ENCODE assay signal across 12 cellular contexts in genomic region chr9:90805006-90805993, GRCh38. TPM values are rescaled to one million over a fixed set of nuclear protein-coding genes. Genes with fewer than 3 reads are reported as not detected.
DNase-seq lines count a peak whose midpoint lies in the region; ATAC-seq, FAIRE-seq and TF ChIP-seq lines count a peak whose summit lies in the region.
"Had no signal": no experiment of that assay in that cellular context is flagged by ENCODE, and none has a peak within 500 bp of the region (broad histone marks: within the 10 kb centered on the region; RNA-seq: fewer than 3 reads in every experiment).

No MANE protein-coding gene starts in this region.

- CTCF ChIA-PET in HEK293 (lab: Yijun Ruan, JAX), result interaction anchor here (1.0 kb wide), 1 partner anchor 110 kb away, joined by 3 read pairs; no protein-coding TSS in a partner anchor

- no peak overlapping the region for H2AFZ ChIP-seq in SU-DHL-6 (ENCODE audit: low read depth, low read length, severe bottlenecking)

- H3K27ac ChIP-seq in HEK293 (ENCODE audit: extremely low read depth, low read depth, low read length), result peak overlapping the region; percentile 9; the same call in 1 of the 2 replicates
- H3K27ac ChIP-seq in SU-DHL-6 (ENCODE audit: low read depth, low read length), result peak overlapping the region; percentile 91
- H3K27ac ChIP-seq in small intestine (ENCODE audit: low read depth in 1 of 2, low read length in 1 of 2), result no peak overlapping the region
- no peak overlapping the region for H3K27ac ChIP-seq in substantia nigra (ENCODE audit: low read depth, low read length, poor library complexity, severe bottlenecking)
- H3K27ac ChIP-seq: psoas muscle, tibial nerve had no signal

- H3K27me3 ChIP-seq in SU-DHL-6 (ENCODE audit: low read length) (no peaks in the 10 kb centered on the region), small intestine (ENCODE audit: control insufficient read depth in 2 of 2, insufficient read depth in 2 of 2, low read length in 2 of 2) (no peaks in the 10 kb centered on the region)

- ATAC-seq in Right ventricle myocardium superior (ENCODE audit: poor library complexity) (no peak), GM18498 (IDR thresholded peaks at IDR 0.05; ENCODE audit: unreplicated experiment) (no peak)
- ATAC-seq: psoas muscle had no signal

- H3K9ac ChIP-seq in SU-DHL-6 (ENCODE audit: low read length), result peak overlapping the region; percentile 90

- peaks cover 39% of the 10 kb centered on the region for H3F3A ChIP-seq in SU-DHL-6 (ENCODE audit: insufficient read depth)

- WGBS in small intestine, 3 donors, result 57 to 65% (median 60%) methylated on average over 6 of the region's 6 CpGs

- peaks cover 0 to 3% of the 10 kb centered on the region in 2 experiments; a peak in 1 of 3 replicates for H3K36me3 ChIP-seq in HEK293 (ENCODE audit: control insufficient read depth in 2 of 2, insufficient read depth in 1 of 2, low read length in 2 of 2)
- H3K36me3 ChIP-seq in SU-DHL-6 (ENCODE audit: low read length), result no peaks in the 10 kb centered on the region
- peaks cover 0 to 2% of the 10 kb centered on the region in 2 donors for H3K36me3 ChIP-seq in small intestine (ENCODE audit: control insufficient read depth in 2 of 2, insufficient read depth in 2 of 2, low read length in 2 of 2)
- H3K36me3 ChIP-seq: tibial nerve had no signal

- H3K79me2 ChIP-seq in SU-DHL-6 (ENCODE audit: insufficient read depth, low read length), result peaks cover 77% of the 10 kb centered on the region

- TF ChIP-seq CTCF in HEK293 (tag by site-specific recombination; IDR thresholded peaks at IDR 0.05) (no peak), SU-DHL-6 (IDR thresholded peaks at IDR 0.05; ENCODE audit: insufficient read depth, low read length, poor library complexity, severe bottlenecking) (no peak)

- H3K4me2 ChIP-seq in SU-DHL-6 (ENCODE audit: low read depth, low read length, poor library complexity, severe bottlenecking), result peak overlapping the region; percentile 77

- POLR2A ChIA-PET in HEK293 (lab: Yijun Ruan, JAX), result no interaction called here

- DNase-seq in NCI-H2029 treated with DMSO at 0.1 percent for 48 hours (lab: John Stamatoyannopoulos, UW) (peak; percentile 74), small intestine (peak; percentile 37), Right ventricle myocardium superior (no peak), substantia nigra (lab: John Stamatoyannopoulos, UW) (no peak)
- DNase-seq: activated CD4-positive, alpha-beta memory T cell treated with anti-CD3 and anti-CD28 coated beads, Interleukin-2, amount 10 ng/mL, durations not matched to agents 7 days and 5 days; mammary epithelial cell; psoas muscle had no signal

- no peaks in the 10 kb centered on the region for H3K9me3 ChIP-seq in HEK293 (ENCODE audit: control insufficient read depth, insufficient read depth, low read depth, low read length)
- no peaks in the 10 kb centered on the region for H3K9me3 ChIP-seq in SU-DHL-6 (ENCODE audit: insufficient read depth, low read length)
- H3K9me3 ChIP-seq in small intestine (ENCODE audit: control insufficient read depth, low read depth), result no peaks in the 10 kb centered on the region
- H3K9me3 ChIP-seq: psoas muscle, tibial nerve had no signal

- H3K4me1 ChIP-seq in HEK293 (ENCODE audit: control insufficient read depth, insufficient read depth, low read length) (peaks cover 13% of the 10 kb centered on the region), small intestine (ENCODE audit: control insufficient read depth in 2 of 2, insufficient read depth in 1 of 2, low read depth in 1 of 2, low read length in 1 of 2) (peaks cover 0 to 8% of the 10 kb centered on the region in 2 donors)

- no peak for FAIRE-seq in small intestine (lab: Jason Lieb, UNC)

- H3K4me3 ChIP-seq in HEK293 (ENCODE audit: low read depth, low read length), result no peak overlapping the region
- H3K4me3 ChIP-seq in SU-DHL-6 (ENCODE audit: insufficient read depth, low read length, poor library complexity, severe bottlenecking), result peak overlapping the region; percentile 90
- H3K4me3 ChIP-seq in small intestine (ENCODE audit: low read depth in 1 of 2, low read length in 2 of 2), result no peak overlapping the region
- H3K4me3 ChIP-seq: tibial nerve had no signal

- H4K20me1 ChIP-seq in SU-DHL-6 (ENCODE audit: low read depth, low read length), result no peaks in the 10 kb centered on the region

- intact Hi-C loops in Right ventricle myocardium superior (cut with DNase I), result no loop called here

- H3K9me2 ChIP-seq in SU-DHL-6 (replicated peaks; ENCODE audit: insufficient read depth, low read length), result no peaks in the 10 kb centered on the region

TF ChIP-seq in HEK293, 187 proteins besides CTCF, POLR2A, EP300 and RAD21:
- TF ChIP-seq ZNF335 (tag by site-specific recombination; conservative IDR thresholded peaks at IDR 0.05), result 0 out of 2 replicates have a peak, but pooled peaks have one; percentile 32
- 0 out of 2 replicates have a peak, but pooled peaks have one; percentile 39 for TF ChIP-seq ZNF37A (tag by site-specific recombination; IDR thresholded peaks at IDR 0.05)
- no peak for TF ChIP-seq ZNF423 (tag by site-specific recombination; IDR thresholded peaks at IDR 0.05)

RNA-seq across cellular contexts. Expression of gene SYK, which starts 3.7 kb away (rescaled TPM):
- polyA plus RNA-seq in small intestine, result 10 to 100 TPM; 29.7 to 40.9 (median 33.8) TPM
- 6.5 TPM for total RNA-seq in Right ventricle myocardium superior
- total RNA-seq: activated CD4-positive, alpha-beta memory T cell treated with anti-CD3 and anti-CD28 coated beads, Interleukin-2, amount 10 ng/mL, durations not matched to agents 7 days and 5 days; M059J had no signal

Comparison
In these comparisons a context has a peak if more than half of its experiments do, and no peak if none do; other contexts are left out.
1. H3K27ac ChIP-seq: peak in HEK293 (single experiment) and SU-DHL-6 (single experiment); none in small intestine (0 of 2) and substantia nigra (single experiment).
2. DNase-seq: peak in NCI-H2029 treated with DMSO at 0.1 percent for 48 hours (single experiment) and small intestine (single experiment); none in Right ventricle myocardium superior (single experiment) and substantia nigra (0 of 49).